Comparison of ENCODE assay signal across 8 cellular contexts in the genomic region with DNA sequence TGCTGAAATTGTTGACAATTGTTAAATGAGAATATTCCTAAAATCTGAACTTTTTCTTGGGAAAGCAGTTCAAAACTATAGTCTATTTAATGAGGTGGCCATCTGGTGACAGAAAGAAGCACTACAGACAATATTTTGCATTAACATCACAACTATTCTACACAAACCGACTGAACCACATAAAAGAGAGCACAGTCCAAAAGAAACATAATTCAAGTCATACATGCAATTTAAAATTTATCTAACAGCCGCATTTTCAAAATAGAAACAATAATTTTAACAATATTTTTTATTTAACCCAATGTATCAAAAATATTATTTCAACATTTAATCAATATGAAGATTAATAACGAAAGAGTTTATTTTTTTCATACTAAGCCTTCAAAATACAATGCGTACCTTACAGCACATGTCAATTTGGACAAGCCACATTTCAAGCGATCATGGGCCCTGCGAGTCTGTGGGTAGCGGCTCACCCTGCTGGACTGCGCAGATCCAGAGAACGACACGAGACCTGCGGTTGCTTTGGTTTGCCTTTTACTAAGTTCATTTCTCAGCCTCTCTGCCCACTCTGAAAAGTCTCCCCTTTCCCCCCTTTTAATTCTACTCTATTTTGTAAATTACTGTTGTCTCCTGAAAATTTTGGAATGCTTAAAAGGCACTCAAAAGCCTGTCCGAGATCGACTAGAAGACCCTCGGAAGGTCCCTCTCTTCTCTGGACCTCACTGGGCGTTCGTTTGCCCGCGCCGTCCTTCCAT. TPM values are rescaled to one million over a fixed set of nuclear protein-coding genes. Genes with fewer than 3 reads are reported as not detected.
DNase-seq lines count a peak whose midpoint lies in the region; ATAC-seq and TF ChIP-seq lines count a peak whose summit lies in the region.

No MANE protein-coding gene starts in this region.

- H3K9me3 Mint-ChIP-seq in naive thymus-derived CD8-positive, alpha-beta T cell, result peaks cover 0 to 2% (median 0%) of the 10 kb centered on the region in 9 donors

- H3K4me1 Mint-ChIP-seq in naive thymus-derived CD8-positive, alpha-beta T cell, result peaks cover 0 to 17% (median 9%) of the 10 kb centered on the region in 4 donors

- POLR2A ChIA-PET in naive thymus-derived CD8-positive, alpha-beta T cell (lab: Charles Lee), result no interaction called here

- peak; percentile 74 for ATAC-seq in GM19351 (IDR thresholded peaks at IDR 0.05; ENCODE audit: unreplicated experiment)
- ATAC-seq in naive thymus-derived CD8-positive, alpha-beta T cell, result peak; percentile 53 to 56
- ATAC-seq in HG03469 (IDR thresholded peaks at IDR 0.05; ENCODE audit: unreplicated experiment), result no peak

- H3K36me3 Mint-ChIP-seq in naive thymus-derived CD8-positive, alpha-beta T cell, result peaks cover 0 to 6% (median 6%) of the 10 kb centered on the region in 3 donors

- no peak for TF ChIP-seq CTCF in NB4 (IDR thresholded peaks at IDR 0.05; ENCODE audit: low read depth, low read length)
- no peak for TF ChIP-seq CTCF in WI38 (IDR thresholded peaks at IDR 0.05; ENCODE audit: low read depth, low read length)

- DNase-seq in COLO829 (ENCODE audit: low spot score), result peak; percentile 47
- peak; percentile 10 for DNase-seq in NB4 (ENCODE audit: low read depth)
- peak; percentile 51 for DNase-seq in fibroblast of peridontal ligament (ENCODE audit: extremely low read depth)
- peak in 6 of 10 donors; percentile 5 to 49 (median 21) for DNase-seq in naive thymus-derived CD8-positive, alpha-beta T cell
- no peak for DNase-seq in islet precursor cell

- H3K4me3 Mint-ChIP-seq in naive thymus-derived CD8-positive, alpha-beta T cell, result peak overlapping the region; percentile 75 to 89 (median 84)

- H3K27ac Mint-ChIP-seq in naive thymus-derived CD8-positive, alpha-beta T cell, result peak overlapping the region in 6 of 10 donors; percentile 34 to 87 (median 72)

- peaks cover 5 to 37% (median 11%) of the 10 kb centered on the region in 5 donors for H3K27me3 Mint-ChIP-seq in naive thymus-derived CD8-positive, alpha-beta T cell

- no peak overlapping the region for H3K4me3 ChIP-seq in NB4 (ENCODE audit: low read depth, low read length)
- H3K4me3 ChIP-seq in WI38 (ENCODE audit: low read depth, low read length), result peak overlapping the region; percentile 41; the same call in 1 of the 2 replicates

- TF ChIP-seq POLR2A in NB4 (IDR thresholded peaks at IDR 0.05; ENCODE audit: extremely low read depth, insufficient read length), result no peak

RNA-seq across cellular contexts. Expression of gene LRRC9, which starts 0.9 kb away (rescaled TPM):
- not detected for total RNA-seq in naive thymus-derived CD8-positive, alpha-beta T cell
- not detected for polyA plus RNA-seq in naive thymus-derived CD8-positive, alpha-beta T cell

RNA-seq across cellular contexts. Expression of gene RTN1, which starts 48.4 kb away (rescaled TPM):
- total RNA-seq in naive thymus-derived CD8-positive, alpha-beta T cell, result not detected
- under 1 TPM in 1 of 3 donors, not detected in 2; 0.10 TPM for polyA plus RNA-seq in naive thymus-derived CD8-positive, alpha-beta T cell
